Comparison of ENCODE assay signal across 8 cellular contexts in the genomic region with DNA sequence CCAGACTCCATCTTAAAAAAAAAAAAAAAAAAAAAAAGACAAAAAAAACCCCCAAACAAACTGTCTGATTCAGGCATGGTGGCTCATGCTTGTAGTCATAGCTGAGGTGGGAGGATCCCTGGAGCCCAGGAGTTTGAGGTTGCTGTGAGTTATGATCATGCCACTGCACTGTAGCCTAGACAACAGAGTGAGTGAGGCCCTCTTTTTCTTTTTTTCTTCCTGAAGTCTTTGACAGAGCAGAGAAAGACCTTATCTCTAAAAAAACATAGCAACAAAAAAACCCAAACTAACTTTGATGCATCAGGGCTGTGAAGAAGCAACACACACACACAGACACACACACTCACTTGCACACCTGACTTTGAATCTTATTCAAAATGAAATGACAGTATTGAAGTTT. TPM values are rescaled to one million over a fixed set of nuclear protein-coding genes. Genes with fewer than 3 reads are reported as not detected.
DNase-seq lines count a peak whose midpoint lies in the region; ATAC-seq, FAIRE-seq and TF ChIP-seq lines count a peak whose summit lies in the region.

No MANE protein-coding gene starts in this region.

- H2BK15ac ChIP-seq in mesenchymal stem cell (ENCODE audit: low read depth, poor library complexity, severe bottlenecking) = peak overlapping the region; percentile 34

- no peak overlapping the region for H3K18ac ChIP-seq in mesenchymal stem cell (ENCODE audit: low read depth in 1 of 2, low read length in 2 of 2)

- H3K4ac ChIP-seq in mesenchymal stem cell (ENCODE audit: low read depth in 1 of 2, low read length in 2 of 2) = no peak overlapping the region

- H2AK5ac ChIP-seq in mesenchymal stem cell (ENCODE audit: low read length, severe bottlenecking) = no peak overlapping the region

- H3K27ac Mint-ChIP-seq in CD8-positive, alpha-beta T cell = peak overlapping the region; percentile 88

- no peak for TF ChIP-seq CTCF in CD8-positive, alpha-beta T cell (IDR thresholded peaks at IDR 0.05)
- TF ChIP-seq CTCF in Loucy (conservative IDR thresholded peaks at IDR 0.05; ENCODE audit: low read length) (no peak), gastrocnemius medialis (IDR thresholded peaks at IDR 0.05 in 4 of 5, conservative IDR thresholded peaks at IDR 0.05 in 1 of 5) (no peak)

- H4K20me1 ChIP-seq in Loucy (ENCODE audit: insufficient read depth, low read length, poor library complexity, severe bottlenecking) = no peaks in the 10 kb centered on the region

- H3K4me3 ChIP-seq in CD8-positive, alpha-beta T cell (ENCODE audit: low read depth, low read length) = no peak overlapping the region
- H3K4me3 ChIP-seq in Loucy (ENCODE audit: low read length, poor library complexity, severe bottlenecking) = no peak overlapping the region
- no peak overlapping the region for H3K4me3 ChIP-seq in mesenchymal stem cell (ENCODE audit: insufficient read depth in 1 of 2, low read depth in 1 of 2, low read length in 2 of 2)
- H3K4me3 ChIP-seq in gastrocnemius medialis = no peak overlapping the region

- no peak overlapping the region for H4K91ac ChIP-seq in mesenchymal stem cell (ENCODE audit: low read length)

- H2BK12ac ChIP-seq in mesenchymal stem cell (ENCODE audit: low read length in 2 of 2) = peak overlapping the region in 1 of 2 experiments; percentile 64

- H3K4me2 ChIP-seq in Loucy (ENCODE audit: low read depth, low read length, poor library complexity, severe bottlenecking) (peak overlapping the region; percentile 18), mesenchymal stem cell (ENCODE audit: low read length, poor library complexity, severe bottlenecking) (no peak overlapping the region)

- no peaks in the 10 kb centered on the region for H3K27me3 Mint-ChIP-seq in CD8-positive, alpha-beta T cell (ENCODE audit: low read depth)

- H2BK5ac ChIP-seq in mesenchymal stem cell (ENCODE audit: low read depth, low read length, poor library complexity, severe bottlenecking) = no peak overlapping the region

- no peaks in the 10 kb centered on the region for H3K9me3 ChIP-seq in CD8-positive, alpha-beta T cell (ENCODE audit: low read length)
- no peaks in the 10 kb centered on the region for H3K9me3 ChIP-seq in Loucy (ENCODE audit: insufficient read depth, low read depth, low read length)
- no peaks in the 10 kb centered on the region for H3K9me3 ChIP-seq in mesenchymal stem cell (ENCODE audit: control insufficient read depth, low read length)
- H3K9me3 ChIP-seq in gastrocnemius medialis = no peaks in the 10 kb centered on the region

- no peak for TF ChIP-seq POLR2A in gastrocnemius medialis (IDR thresholded peaks at IDR 0.05)

- H3K4me1 ChIP-seq in CD8-positive, alpha-beta T cell (ENCODE audit: insufficient read depth, low read length) = peaks cover 24% of the 10 kb centered on the region
- H3K4me1 ChIP-seq in Loucy (ENCODE audit: insufficient read depth, low read length, poor library complexity, severe bottlenecking) (peaks cover 46% of the 10 kb centered on the region), mesenchymal stem cell (ENCODE audit: control insufficient read depth, insufficient read depth, low read depth, low read length) (peaks cover 4% of the 10 kb centered on the region), gastrocnemius medialis (peaks cover 20 to 33% of the 10 kb centered on the region in 2 donors)

- in situ Hi-C loops in gastrocnemius medialis (cut with MboI; ENCODE audit: low sequenced_read_pairs in 4 of 4) = no loop called here

- H4K8ac ChIP-seq in mesenchymal stem cell (ENCODE audit: low read length) = no peak overlapping the region

- no peaks in the 10 kb centered on the region for H3K27me3 ChIP-seq in CD8-positive, alpha-beta T cell (ENCODE audit: insufficient read depth, low read length)
- H3K27me3 ChIP-seq in Loucy (ENCODE audit: insufficient read depth, low read length, poor library complexity, severe bottlenecking) (no peaks in the 10 kb centered on the region), mesenchymal stem cell (ENCODE audit: control insufficient read depth in 1 of 2, insufficient read depth in 1 of 2, low read length in 2 of 2) (no peaks in the 10 kb centered on the region), gastrocnemius medialis (no peaks in the 10 kb centered on the region)

- H2AFZ ChIP-seq in Loucy (ENCODE audit: low read length) (no peak overlapping the region), mesenchymal stem cell (ENCODE audit: low read depth, low read length) (no peak overlapping the region)

- H3K79me1 ChIP-seq in mesenchymal stem cell (replicated peaks; ENCODE audit: low read length, poor library complexity, severe bottlenecking) = no peaks in the 10 kb centered on the region

- H2BK120ac ChIP-seq in mesenchymal stem cell (ENCODE audit: low read depth, low read length) = no peak overlapping the region

- H3K4me1 Mint-ChIP-seq in CD8-positive, alpha-beta T cell (ENCODE audit: low read depth) = peaks cover 60% of the 10 kb centered on the region

- DNase-seq in CD8-positive, alpha-beta T cell = peak in 6 of 7 experiments; percentile 41 to 88 (median 58)
- DNase-seq in activated T-helper 1 cell treated with anti-CD3 and anti-CD28 coated beads, Interleukin-2, amount 50 U/mL, for 16 hours (ENCODE audit: low read depth in 1 of 2, low spot score in 1 of 2) = peak; percentile 14 to 32
- DNase-seq in mesenchymal stem cell (peak; percentile 92), urothelium cell line (ENCODE audit: low spot score) (no peak), AML-193 (lab: John Stamatoyannopoulos, UW) (no peak), gastrocnemius medialis (no peak), SHP77 treated with DMSO at 0.1 percent for 48 hours (lab: John Stamatoyannopoulos, UW) (no peak)

- H3K36me3 ChIP-seq in CD8-positive, alpha-beta T cell (ENCODE audit: insufficient read depth, low read length) = no peaks in the 10 kb centered on the region
- H3K36me3 ChIP-seq in Loucy (ENCODE audit: insufficient read depth, low read length) (no peaks in the 10 kb centered on the region), mesenchymal stem cell (ENCODE audit: control insufficient read depth in 1 of 2, insufficient read depth in 2 of 2, low read depth in 1 of 2, low read length in 2 of 2) (no peaks in the 10 kb centered on the region), gastrocnemius medialis (no peaks in the 10 kb centered on the region)

- H3K9me2 ChIP-seq in Loucy (replicated peaks; ENCODE audit: low read depth, low read length) = no peaks in the 10 kb centered on the region

- no peaks in the 10 kb centered on the region for H3F3A ChIP-seq in Loucy (ENCODE audit: low read depth)

- peak overlapping the region; percentile 23 for H3K27ac ChIP-seq in CD8-positive, alpha-beta T cell (ENCODE audit: low read depth, low read length)
- H3K27ac ChIP-seq in mesenchymal stem cell (ENCODE audit: low read length, poor library complexity, severe bottlenecking) = no peak overlapping the region
- no peak overlapping the region for H3K27ac ChIP-seq in gastrocnemius medialis

- H3K79me2 ChIP-seq in Loucy (ENCODE audit: insufficient read depth, low read length) = no peaks in the 10 kb centered on the region

- peak; percentile 94 for ATAC-seq in CD8-positive, alpha-beta T cell
- no peak for ATAC-seq in gastrocnemius medialis

- POLR2A ChIA-PET in CD8-positive, alpha-beta T cell (lab: Charles Lee) = interaction anchor here (0.7 to 0.8 kb wide), 3 partner anchors 8 to 241 kb away, joined by 3 to 4 read pairs (median 3); a partner anchor contains a TSS

- no peaks in the 10 kb centered on the region for H3K36me3 Mint-ChIP-seq in CD8-positive, alpha-beta T cell

- no peak overlapping the region for H3K23ac ChIP-seq in mesenchymal stem cell (ENCODE audit: low read length in 2 of 2)

- H3K9me3 Mint-ChIP-seq in CD8-positive, alpha-beta T cell = peaks cover 6% of the 10 kb centered on the region

- intact Hi-C loops in CD8-positive, alpha-beta T cell (cut with DNase I, micrococcal nuclease) = no loop called here
- intact Hi-C loops in gastrocnemius medialis (cut with DNase I; ENCODE audit: low total_unique reads) = no loop called here

- H3K9ac ChIP-seq in Loucy (ENCODE audit: low read depth, low read length, poor library complexity, severe bottlenecking) = no peak overlapping the region
- peak overlapping the region; percentile 68 for H3K9ac ChIP-seq in mesenchymal stem cell (ENCODE audit: low read length)

- no peak for FAIRE-seq in urothelium cell line (lab: Jason Lieb, UNC)

- no peak overlapping the region for H3K14ac ChIP-seq in mesenchymal stem cell (ENCODE audit: low read length in 2 of 2)

- H3K4me3 Mint-ChIP-seq in CD8-positive, alpha-beta T cell = peak overlapping the region; percentile 33

- CTCF ChIA-PET in CD8-positive, alpha-beta T cell (lab: Charles Lee) = interaction anchor here (0.7 to 1.1 kb wide), 2 partner anchors 160 to 569 kb away, joined by 3 read pairs; no protein-coding TSS in a partner anchor

RNA-seq across cellular contexts. Expression of a gene that starts 7.7 kb away (rescaled TPM):
- total RNA-seq in CD8-positive, alpha-beta T cell = 1 to 10 TPM; 5.9 to 6.2 TPM
- polyA plus RNA-seq in mesenchymal stem cell (2013, experiment 1 of 2) = 5.9 TPM
- 6.3 TPM for polyA plus RNA-seq in mesenchymal stem cell (2013, experiment 2 of 2)
- total RNA-seq in gastrocnemius medialis = 10 to 100 TPM; 14.9 to 27.2 (median 18.6) TPM

Comparison
In these comparisons a context has a peak if more than half of its experiments do, and no peak if none do; other contexts are left out.
1. DNase-seq: peak in CD8-positive, alpha-beta T cell (6 of 7), activated T-helper 1 cell treated with anti-CD3 and anti-CD28 coated beads, Interleukin-2, amount 50 U/mL, for 16 hours (2 of 2) and mesenchymal stem cell (single experiment); none in urothelium cell line (single experiment), AML-193 (0 of 2), gastrocnemius medialis (0 of 2) and SHP77 treated with DMSO at 0.1 percent for 48 hours (single experiment).